In the genomic region with DNA sequence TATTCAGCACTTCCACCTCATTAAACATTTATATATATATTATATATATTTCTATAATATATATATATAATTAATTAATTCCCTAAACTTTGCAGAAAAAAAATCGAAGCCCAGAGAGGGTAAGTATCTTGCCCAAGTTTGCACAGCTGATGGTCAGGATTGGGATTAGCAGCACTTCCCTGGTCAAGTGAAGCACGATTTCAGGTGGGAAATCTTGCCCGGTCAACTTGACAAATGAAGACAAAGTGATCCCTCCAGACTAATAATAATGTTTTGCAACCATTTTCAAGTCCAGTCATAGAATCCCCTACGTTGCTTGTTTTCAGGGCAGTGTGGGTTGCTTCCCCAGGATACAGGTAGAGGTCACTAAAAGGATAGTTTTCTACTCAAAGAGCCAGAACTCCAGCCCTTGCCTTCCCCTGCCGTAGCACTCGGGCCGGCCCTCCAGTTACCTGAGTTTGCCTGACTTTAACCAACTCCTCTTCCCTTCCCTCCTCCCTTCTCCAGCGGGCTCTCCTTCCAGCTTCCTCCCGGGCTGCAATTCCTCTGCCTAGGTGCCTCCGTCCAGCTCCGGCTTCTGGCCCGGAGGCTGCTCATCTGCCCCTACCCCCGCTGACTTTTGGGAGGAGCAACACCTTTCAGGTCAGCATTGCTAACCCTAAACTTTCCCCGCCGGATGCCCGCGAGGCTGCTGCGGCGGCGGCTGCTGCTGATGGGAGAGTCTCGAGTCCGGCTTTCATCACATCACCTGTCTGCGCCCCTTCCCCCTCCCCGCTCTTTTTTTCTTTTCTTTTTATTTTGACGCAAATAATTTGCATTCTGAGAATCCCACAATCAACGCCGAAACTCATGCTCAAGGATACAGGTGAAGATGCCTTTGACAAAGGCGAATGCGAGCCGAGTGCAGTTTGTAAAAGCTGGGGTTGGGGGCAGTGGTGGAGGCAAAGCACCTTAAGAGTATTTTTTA, we compare ENCODE assay signal across 8 cellular contexts. TPM values are rescaled to one million over a fixed set of nuclear protein-coding genes. Genes with fewer than 3 reads are reported as not detected.
A peak's percentile ranks its signal among the peaks of the same experiment; 100 is the strongest.
DNase-seq lines count a peak whose midpoint lies in the region; ATAC-seq and TF ChIP-seq lines count a peak whose summit lies in the region.

No MANE protein-coding gene starts in this region.

- TF ChIP-seq POLR2A in Peyer's patch (IDR thresholded peaks at IDR 0.05) (no peak), esophagus muscularis mucosa (IDR thresholded peaks at IDR 0.05; ENCODE audit: low read depth) (no peak)

- no peak for TF ChIP-seq EP300 in esophagus muscularis mucosa (IDR thresholded peaks at IDR 0.05)

- H3K4me1 ChIP-seq in Peyer's patch (peaks cover 0 to 20% (median 0%) of the 10 kb centered on the region in 4 donors), esophagus muscularis mucosa (peaks cover 13 to 18% (median 18%) of the 10 kb centered on the region in 4 donors), osteoblast (ENCODE audit: insufficient read depth, low read length) (peaks cover 11% of the 10 kb centered on the region)

- H3K9me3 ChIP-seq in Peyer's patch (no peaks in the 10 kb centered on the region), esophagus muscularis mucosa (no peaks in the 10 kb centered on the region), osteoblast (ENCODE audit: low read depth, low read length) (no peaks in the 10 kb centered on the region)

- H3K4me2 ChIP-seq in osteoblast (ENCODE audit: insufficient read depth, low read length) = peak overlapping the region; percentile 82

- intact Hi-C loops in Right ventricle myocardium inferior (cut with DNase I) (no loop called here), cardiac septum (cut with DNase I) (no loop called here), esophagus muscularis mucosa (cut with DNase I) (no loop called here)

- DNase-seq in Right ventricle myocardium inferior (ENCODE audit: missing footprints) (peak; percentile 66), cardiac septum (ENCODE audit: low spot score) (no peak), Peyer's patch (peak in 2 of 3 donors; percentile 55 to 60), esophagus muscularis mucosa (ENCODE audit: extremely low spot score) (no peak), osteoblast (ENCODE audit: insufficient read length, low spot score, missing footprints) (no peak), NAMALWA (ENCODE audit: low spot score) (no peak), NCI-H187 (lab: John Stamatoyannopoulos, UW) (no peak)

- no peaks in the 10 kb centered on the region for H4K20me1 ChIP-seq in osteoblast (ENCODE audit: insufficient read depth, low read length)

- ATAC-seq in Right ventricle myocardium inferior = no peak
- ATAC-seq in HG02852 (IDR thresholded peaks at IDR 0.05; ENCODE audit: unreplicated experiment) = peak; percentile 47

- H3K36me3 ChIP-seq in Peyer's patch (no peaks in the 10 kb centered on the region), esophagus muscularis mucosa (no peaks in the 10 kb centered on the region), osteoblast (ENCODE audit: insufficient read depth, low read length) (no peaks in the 10 kb centered on the region)

- 8% methylated on average over 30 of the region's 30 CpGs for WGBS in esophagus muscularis mucosa

- TF ChIP-seq CTCF in Peyer's patch (IDR thresholded peaks at IDR 0.05) (peak in 3 of 6 experiments; percentile 24 to 50 (median 28)), esophagus muscularis mucosa (IDR thresholded peaks at IDR 0.05) (no peak), osteoblast (IDR thresholded peaks at IDR 0.05; ENCODE audit: extremely low read depth, low read depth, low read length) (no peak)

- H3K4me3 ChIP-seq in Peyer's patch (peak overlapping the region; percentile 35 to 68 (median 53)), esophagus muscularis mucosa (peak overlapping the region; percentile 46 to 61 (median 49)), osteoblast (ENCODE audit: insufficient read depth, low read length) (peak overlapping the region; percentile 57)

- H2AFZ ChIP-seq in osteoblast (ENCODE audit: low read length) = peak overlapping the region; percentile 56

- H3K27me3 ChIP-seq in Peyer's patch (no peaks in the 10 kb centered on the region), esophagus muscularis mucosa (peaks cover 0 to 71% (median 19%) of the 10 kb centered on the region in 4 donors), osteoblast (ENCODE audit: insufficient read depth, low read length) (peaks cover 58% of the 10 kb centered on the region)

- H3K79me2 ChIP-seq in osteoblast (ENCODE audit: insufficient read depth, low read length) = no peaks in the 10 kb centered on the region

- H3K27ac ChIP-seq in Peyer's patch = peak overlapping the region in 3 of 4 donors; percentile 53 to 89 (median 66)
- no peak overlapping the region for H3K27ac ChIP-seq in esophagus muscularis mucosa (replicated peaks in 1 of 4)
- no peak overlapping the region for H3K27ac ChIP-seq in osteoblast (ENCODE audit: low read depth, low read length)

RNA-seq across cellular contexts. Expression of a gene that starts 0.9 kb away (rescaled TPM):
- total RNA-seq in Right ventricle myocardium inferior = 0.38 TPM
- total RNA-seq in cardiac septum = 0.30 TPM
- total RNA-seq in Peyer's patch = 10 to 100 TPM in 3 of 4 donors, 1 to 10 TPM in 1; 9.1 to 69.5 (median 54.1) TPM
- total RNA-seq in esophagus muscularis mucosa = 1 to 10 TPM in 1 of 4 donors, under 1 TPM in 3; 0.66 to 1.7 (median 0.79) TPM
- total RNA-seq in osteoblast = under 0.01 TPM in 1 of 2 replicates, not detected in the other

Comparison
In these comparisons a context has a peak if more than half of its experiments do, and no peak if none do; other contexts are left out.
1. DNase-seq: peak in Right ventricle myocardium inferior (single experiment) and Peyer's patch (2 of 3); none in cardiac septum (single experiment), esophagus muscularis mucosa (single experiment), osteoblast (single experiment), NAMALWA (single experiment) and NCI-H187 (0 of 2).
2. H3K27ac ChIP-seq: peak in Peyer's patch (3 of 4); none in esophagus muscularis mucosa (0 of 4) and osteoblast (single experiment).
3. Peak in every context shown above with its lines, with median percentiles within 50 percentile points of each other: H3K4me3 ChIP-seq.